Comparison of ENCODE assay signal across 9 cellular contexts in the genomic region with DNA sequence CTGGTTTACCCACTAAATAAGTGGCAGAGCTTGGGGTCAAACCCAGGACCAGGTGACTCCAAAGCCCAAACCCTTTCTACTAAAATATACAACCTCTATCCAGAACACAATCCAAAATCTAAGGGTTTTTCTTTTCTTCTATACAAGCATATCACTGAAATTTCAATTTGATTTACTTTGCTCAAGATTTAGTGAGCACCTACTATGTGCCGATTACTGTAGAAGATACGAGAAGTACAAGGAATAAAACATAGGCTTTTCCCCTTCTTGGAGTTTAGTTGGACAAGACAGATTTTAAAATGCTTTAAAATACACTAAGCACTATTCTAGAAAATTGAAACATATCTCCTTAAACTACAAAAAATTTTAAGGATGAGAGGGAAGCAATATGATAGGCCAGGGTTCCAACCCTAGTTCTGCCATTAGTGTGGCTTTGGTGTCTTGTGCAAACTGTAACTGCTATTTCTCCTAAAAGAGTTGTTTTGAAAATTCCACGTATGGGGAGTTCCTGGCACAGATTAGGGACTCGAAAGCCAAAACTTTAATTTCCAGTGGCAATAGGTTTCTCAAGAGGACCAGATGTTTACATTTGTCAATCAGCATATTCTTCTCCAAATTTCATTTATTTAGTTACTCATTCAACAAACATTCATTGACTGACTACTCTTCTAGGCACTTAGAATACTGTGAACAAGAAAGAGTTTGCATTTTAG. TPM values are rescaled to one million over a fixed set of nuclear protein-coding genes. Genes with fewer than 3 reads are reported as not detected.
DNase-seq lines count a peak whose midpoint lies in the region; TF ChIP-seq lines count a peak whose summit lies in the region.
"Had no signal": no experiment of that assay in that cellular context is flagged by ENCODE, and none has a peak within 500 bp of the region (broad histone marks: within the 10 kb centered on the region; RNA-seq: fewer than 3 reads in every experiment).

No MANE protein-coding gene starts in this region.

- intact Hi-C loops in CD4-positive, alpha-beta memory T cell (cut with micrococcal nuclease) = no loop called here

- DNase-seq in CD4-positive, alpha-beta memory T cell = no peak
- no peak for DNase-seq in MG63
- peak; percentile 54 for DNase-seq in dedifferentiated amniotic fluid mesenchymal stem cell (ENCODE audit: extremely low spot score)
- no peak for DNase-seq in neural progenitor cell (ENCODE audit: low spot score)
- DNase-seq in NCI-H524 treated with DMSO at 0.1 percent for 48 hours (lab: John Stamatoyannopoulos, UW) = no peak
- DNase-seq in NCI-H2081 treated with DMSO at 0.1 percent for 48 hours (lab: John Stamatoyannopoulos, UW) = no peak
- no peak for DNase-seq in glutamatergic neuron
- no peak for DNase-seq in NCI-H2196 treated with DMSO at 0.1 percent for 48 hours (lab: John Stamatoyannopoulos, UW; ENCODE audit: unreplicated experiment)
- DNase-seq: KG1 had no signal

- H3K27ac Mint-ChIP-seq in CD4-positive, alpha-beta memory T cell = peak overlapping the region in 5 of 7 donors; percentile 6 to 90 (median 46)
- H3K27ac Mint-ChIP-seq in neural progenitor cell = no peak overlapping the region
- H3K27ac Mint-ChIP-seq in glutamatergic neuron (ENCODE audit: unreplicated experiment) = no peak overlapping the region

- H3K36me3 ChIP-seq in CD4-positive, alpha-beta memory T cell (ENCODE audit: insufficient read depth, low read length) = no peaks in the 10 kb centered on the region
- H3K36me3 ChIP-seq in MG63 (peaks cover 28% of the 10 kb centered on the region), neural progenitor cell (no peaks in the 10 kb centered on the region)

- POLR2A ChIA-PET in CD4-positive, alpha-beta memory T cell (lab: Charles Lee; ENCODE audit: partially characterized antibody) = interaction anchor here (3.0 kb wide), 1 partner anchor 17 kb away, joined by 39 read pairs; a partner anchor contains a TSS

- H3K9me3 ChIP-seq in CD4-positive, alpha-beta memory T cell (ENCODE audit: control insufficient read depth in 1 of 2, low read length in 2 of 2) = no peaks in the 10 kb centered on the region
- H3K9me3 ChIP-seq in MG63 = no peaks in the 10 kb centered on the region
- H3K9me3 ChIP-seq in neural progenitor cell (ENCODE audit: low read depth) = no peaks in the 10 kb centered on the region

- CTCF ChIA-PET in CD4-positive, alpha-beta memory T cell (lab: Charles Lee; ENCODE audit: partially characterized antibody) = no interaction called here

- no peak overlapping the region for H3K27ac ChIP-seq in CD4-positive, alpha-beta memory T cell (ENCODE audit: low read depth, low read length)
- no peak overlapping the region for H3K27ac ChIP-seq in neural progenitor cell

- H3K36me3 Mint-ChIP-seq in CD4-positive, alpha-beta memory T cell = peaks cover 4 to 11% of the 10 kb centered on the region in 2 donors
- H3K36me3 Mint-ChIP-seq in neural progenitor cell (peaks cover 2% of the 10 kb centered on the region), glutamatergic neuron (ENCODE audit: unreplicated experiment) (no peaks in the 10 kb centered on the region)

- TF ChIP-seq CTCF in neural progenitor cell (IDR thresholded peaks at IDR 0.05) (no peak), glutamatergic neuron (IDR thresholded peaks at IDR 0.05; ENCODE audit: partially characterized antibody, unreplicated experiment) (no peak)

- no peaks in the 10 kb centered on the region for H3K9me3 Mint-ChIP-seq in CD4-positive, alpha-beta memory T cell
- H3K9me3 Mint-ChIP-seq in neural progenitor cell = no peaks in the 10 kb centered on the region
- peaks cover 10% of the 10 kb centered on the region for H3K9me3 Mint-ChIP-seq in glutamatergic neuron (ENCODE audit: unreplicated experiment)

- H3K4me2 ChIP-seq in neural progenitor cell = peak overlapping the region; percentile 89

- H3K9ac ChIP-seq in neural progenitor cell = no peak overlapping the region

- H3K79me2 ChIP-seq in neural progenitor cell (ENCODE audit: low read depth) = peaks cover 45% of the 10 kb centered on the region

- H2AFZ ChIP-seq in neural progenitor cell (replicated peaks) = no peak overlapping the region

- H4K20me1 ChIP-seq in neural progenitor cell (ENCODE audit: low read depth) = peaks cover 28% of the 10 kb centered on the region

- peak overlapping the region in 6 of 8 donors; percentile 1 to 98 (median 64) for H3K4me3 Mint-ChIP-seq in CD4-positive, alpha-beta memory T cell
- H3K4me3 Mint-ChIP-seq in neural progenitor cell = no peak overlapping the region
- no peak overlapping the region for H3K4me3 Mint-ChIP-seq in glutamatergic neuron (ENCODE audit: unreplicated experiment)

- H3F3A ChIP-seq in neural progenitor cell (ENCODE audit: low read depth) = peaks cover 7% of the 10 kb centered on the region

- peaks cover 41 to 64% (median 51%) of the 10 kb centered on the region in 4 donors for H3K4me1 Mint-ChIP-seq in CD4-positive, alpha-beta memory T cell
- H3K4me1 Mint-ChIP-seq in neural progenitor cell (peaks cover 25% of the 10 kb centered on the region), glutamatergic neuron (ENCODE audit: low read depth, unreplicated experiment) (peaks cover 3% of the 10 kb centered on the region)

- H3K4me1 ChIP-seq in CD4-positive, alpha-beta memory T cell (ENCODE audit: insufficient read depth, low read length) = peaks cover 55% of the 10 kb centered on the region
- H3K4me1 ChIP-seq in neural progenitor cell = peaks cover 10% of the 10 kb centered on the region

- H3K4me3 ChIP-seq in CD4-positive, alpha-beta memory T cell (ENCODE audit: low read length in 2 of 2) = no peak overlapping the region
- H3K4me3 ChIP-seq in MG63 = peak overlapping the region; percentile 94
- H3K4me3 ChIP-seq in neural progenitor cell = no peak overlapping the region

- no peaks in the 10 kb centered on the region for H3K27me3 Mint-ChIP-seq in CD4-positive, alpha-beta memory T cell
- H3K27me3 Mint-ChIP-seq in neural progenitor cell (ENCODE audit: insufficient read depth, low read depth) (no peaks in the 10 kb centered on the region), glutamatergic neuron (ENCODE audit: unreplicated experiment) (peaks cover 4% of the 10 kb centered on the region)

- H3K27me3 ChIP-seq in CD4-positive, alpha-beta memory T cell (ENCODE audit: insufficient read depth, low read length) = no peaks in the 10 kb centered on the region
- H3K27me3 ChIP-seq in MG63 (no peaks in the 10 kb centered on the region), neural progenitor cell (no peaks in the 10 kb centered on the region)

RNA-seq across cellular contexts. Expression of a gene that starts 2.6 kb away (rescaled TPM):
- total RNA-seq in CD4-positive, alpha-beta memory T cell = 10 to 100 TPM; 52.2 to 52.4 TPM
- 1 to 10 TPM; 4.0 to 4.9 TPM for polyA plus RNA-seq in CD4-positive, alpha-beta memory T cell
- 22.3 and 57.5 TPM in 2 replicates for total RNA-seq in MG63 (2014; rRNA removed; shearing (Covaris generic); ENCODE audit: low replicate concordance)
- total RNA-seq in neural progenitor cell (ENCODE audit: low replicate concordance) = 20.8 and 24.4 TPM in 2 replicates
- 6.8 TPM for total RNA-seq in glutamatergic neuron (ENCODE audit: unreplicated experiment)

RNA-seq across cellular contexts. Expression of a gene that starts 2.8 kb away (rescaled TPM):
- total RNA-seq in CD4-positive, alpha-beta memory T cell = 10 to 100 TPM; 29.9 to 31.9 TPM
- 10 to 100 TPM; 62.0 to 80.8 TPM for polyA plus RNA-seq in CD4-positive, alpha-beta memory T cell
- total RNA-seq in MG63 (2014; rRNA removed; shearing (Covaris generic); ENCODE audit: low replicate concordance) = 47.3 and 49.5 TPM in 2 replicates
- total RNA-seq in neural progenitor cell (ENCODE audit: low replicate concordance) (134 and 182 TPM in 2 replicates), glutamatergic neuron (ENCODE audit: unreplicated experiment) (86.1 TPM)

RNA-seq across cellular contexts. Expression of a gene that starts 16.4 kb away (rescaled TPM):
- 1 to 10 TPM; 2.1 to 2.3 TPM for total RNA-seq in CD4-positive, alpha-beta memory T cell
- under 1 TPM; 0.24 to 0.45 TPM for polyA plus RNA-seq in CD4-positive, alpha-beta memory T cell
- total RNA-seq in MG63 (2014; rRNA removed; shearing (Covaris generic); ENCODE audit: low replicate concordance) = 0.15 and 0.66 TPM in 2 replicates
- 2.3 and 3.1 TPM in 2 replicates for total RNA-seq in neural progenitor cell (ENCODE audit: low replicate concordance)
- 0.91 TPM for total RNA-seq in glutamatergic neuron (ENCODE audit: unreplicated experiment)

Comparison
In these comparisons a context has a peak if more than half of its experiments do, and no peak if none do; other contexts are left out.
1. H3K27ac Mint-ChIP-seq: peak in CD4-positive, alpha-beta memory T cell (5 of 7); none in neural progenitor cell (single experiment) and glutamatergic neuron (single experiment).
2. H3K4me3 Mint-ChIP-seq: peak in CD4-positive, alpha-beta memory T cell (6 of 8); none in neural progenitor cell (single experiment) and glutamatergic neuron (single experiment).